ENCODE assay signal across 8 cellular contexts in the genomic region with DNA sequence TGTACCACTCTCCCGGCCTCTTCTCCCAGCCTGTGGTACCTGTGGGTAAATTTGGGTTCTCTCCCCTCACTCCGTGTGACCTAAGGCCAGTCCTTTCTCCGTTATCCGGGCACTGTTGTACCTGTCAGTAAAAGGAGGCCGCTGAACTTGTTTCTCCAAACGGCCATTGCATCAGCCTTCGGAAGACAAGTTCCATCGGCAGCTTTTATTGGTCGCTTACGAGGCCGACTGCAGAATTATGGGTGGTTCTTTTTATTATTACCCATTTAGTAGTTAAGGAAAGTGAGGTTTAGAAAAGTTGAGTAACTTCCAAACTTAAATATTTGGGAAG. TPM values are rescaled to one million over a fixed set of nuclear protein-coding genes. Genes with fewer than 3 reads are reported as not detected.
DNase-seq lines count a peak whose midpoint lies in the region; ATAC-seq and TF ChIP-seq lines count a peak whose summit lies in the region.

No MANE protein-coding gene starts in this region.

- no peak for TF ChIP-seq POLR2A in spleen (IDR thresholded peaks at IDR 0.05)

- H3K27me3 ChIP-seq in ascending aorta (no peaks in the 10 kb centered on the region), iPS-20b (ENCODE audit: insufficient read depth, low read length) (no peaks in the 10 kb centered on the region), spleen (replicated peaks in 1 of 7) (no peaks in the 10 kb centered on the region)

- H3K36me3 ChIP-seq in ascending aorta (peaks cover 19 to 29% of the 10 kb centered on the region in 2 donors), iPS-20b (ENCODE audit: insufficient read depth, low read depth, low read length) (peaks cover 40% of the 10 kb centered on the region), spleen (peaks cover 0 to 37% (median 28%) of the 10 kb centered on the region in 6 donors)

- POLR2A ChIA-PET in AG04449 (lab: Yijun Ruan, JAX): interaction anchor here (0.7 to 2.4 kb wide), 5 partner anchors 10 to 61 kb away, joined by 3 to 19 read pairs (median 7); partner anchors contain the start of gene PCYOX1L

- 1 to 3% (median 2%) methylated on average over 11 of the region's 11 CpGs for WGBS in spleen, 5 donors

- CTCF ChIA-PET in AG04449 (lab: Yijun Ruan, JAX): interaction anchor here (1.1 to 18.7 kb wide), 12 partner anchors 10 to 204 kb away, joined by 3 to 308 read pairs (median 4); partner anchors contain the start of genes ABLIM3 and PCYOX1L

- peak; percentile 8 for ATAC-seq in GM18907 (IDR thresholded peaks at IDR 0.05; ENCODE audit: unreplicated experiment)
- ATAC-seq in activated CD4-positive, CD25-positive, alpha-beta regulatory T cell treated with anti-CD3 and anti-CD28 coated beads, Interleukin-2, amount 50 U/mL, for 24 hours: no peak

- H3K4me1 ChIP-seq in ascending aorta: peaks cover 0 to 8% of the 10 kb centered on the region in 2 donors
- H3K4me1 ChIP-seq in iPS-20b (ENCODE audit: insufficient read depth, low read length): peaks cover 3% of the 10 kb centered on the region; the same call in 1 of the 2 replicates
- H3K4me1 ChIP-seq in spleen: peaks cover 12 to 59% (median 35%) of the 10 kb centered on the region in 6 donors

- H3K27ac ChIP-seq in ascending aorta (peak overlapping the region; percentile 71 to 80), iPS-20b (ENCODE audit: low read length) (peak overlapping the region; percentile 85), spleen (peak overlapping the region; percentile 66 to 88 (median 79))

- TF ChIP-seq CTCF in AG04449 (IDR thresholded peaks at IDR 0.05; ENCODE audit: insufficient read depth, low read length, missing control alignments) (no peak), ascending aorta (IDR thresholded peaks at IDR 0.05) (no peak), spleen (IDR thresholded peaks at IDR 0.05 in 8 of 11, conservative IDR thresholded peaks at IDR 0.05 in 3 of 11) (no peak)

- DNase-seq in AG04449 (ENCODE audit: low read depth, low spot score): no peak
- peak; percentile 40 for DNase-seq in M059J (ENCODE audit: low read depth)
- DNase-seq in ascending aorta (ENCODE audit: low spot score in 2 of 2): no peak
- no peak for DNase-seq in spleen
- DNase-seq in mesenteric fat pad (ENCODE audit: low spot score): no peak

- H3K4me3 ChIP-seq in AG04449 (ENCODE audit: low read depth, low read length) (peak overlapping the region; percentile 97), ascending aorta (peak overlapping the region; percentile 70 to 76), iPS-20b (ENCODE audit: low read length) (peak overlapping the region; percentile 98), spleen (peak overlapping the region; percentile 76 to 91 (median 82))

- intact Hi-C loops in ascending aorta (cut with DNase I) (loop anchor here (1.0 to 10.0 kb wide), 2 partner anchors 11 to 201 kb away; partner anchors contain the start of gene ABLIM3), spleen (cut with DNase I; ENCODE audit: low total_unique reads) (no loop called here)

- H3K9me3 ChIP-seq in ascending aorta: no peaks in the 10 kb centered on the region
- no peaks in the 10 kb centered on the region for H3K9me3 ChIP-seq in iPS-20b (ENCODE audit: insufficient read depth, low read depth, low read length)
- H3K9me3 ChIP-seq in spleen: no peaks in the 10 kb centered on the region

- H3K9ac ChIP-seq in iPS-20b (ENCODE audit: low read depth, low read length): peak overlapping the region; percentile 97

RNA-seq across cellular contexts. Expression of gene GRPEL2, which starts 0.6 kb away (rescaled TPM):
- total RNA-seq in M059J (2014; rRNA removed; shearing (Covaris generic)): 14.1 and 20.3 TPM in 2 replicates
- total RNA-seq in ascending aorta: 7.8 TPM
- total RNA-seq in spleen: 10 to 100 TPM in 4 of 7 donors, 1 to 10 TPM in 3; 7.7 to 17.7 (median 11.2) TPM
- 1 to 10 TPM; 4.6 to 5.9 (median 5.3) TPM for polyA plus RNA-seq in spleen
- total RNA-seq in mesenteric fat pad: 22.7 TPM

RNA-seq across cellular contexts. Expression of gene PCYOX1L, which starts 12.0 kb away (rescaled TPM):
- 8.2 and 12.0 TPM in 2 replicates for total RNA-seq in M059J (2014; rRNA removed; shearing (Covaris generic))
- total RNA-seq in ascending aorta (1.5 TPM), spleen (10 to 100 TPM in 1 of 7 donors, 1 to 10 TPM in 6; 5.4 to 13.0 (median 7.8) TPM), mesenteric fat pad (1.9 TPM)
- polyA plus RNA-seq in spleen: 10 to 100 TPM in 1 of 3 donors, 1 to 10 TPM in 2; 6.8 to 11.7 (median 8.1) TPM

RNA-seq across cellular contexts. Expression of gene IL17B, which starts 33.2 kb away (rescaled TPM):
- total RNA-seq in M059J (2014; rRNA removed; shearing (Covaris generic)): not detected in 2 replicates
- total RNA-seq in ascending aorta (46.8 TPM), spleen (1 to 10 TPM in 2 of 7 donors, under 1 TPM in 1, not detected in 4; 0.57 to 1.4 (median 1.1) TPM), mesenteric fat pad (not detected)
- under 1 TPM; 0.30 to 0.62 (median 0.38) TPM for polyA plus RNA-seq in spleen

Comparison
In these comparisons a context has a peak if more than half of its experiments do, and no peak if none do; other contexts are left out.
1. RNA of gene IL17B, which starts 33.2 kb away (total RNA-seq): 46.8 TPM in ascending aorta (single experiment); 0.57 to 1.4 TPM in spleen, not detected in mesenteric fat pad (single experiment) and not detected in M059J; every median in the first group is over 10 times any median in the second.
2. Peak in every context shown above with its lines, with median percentiles within 50 percentile points of each other: H3K4me3 ChIP-seq and H3K27ac ChIP-seq.